8 cellular contexts compared by ENCODE assay signal in genomic region chr1:192550922-192551534, GRCh38. TPM values are rescaled to one million over a fixed set of nuclear protein-coding genes. Genes with fewer than 3 reads are reported as not detected.
DNase-seq lines count a peak whose midpoint lies in the region; ATAC-seq and TF ChIP-seq lines count a peak whose summit lies in the region.

No MANE protein-coding gene starts in this region.

- peaks cover 60% of the 10 kb centered on the region for H3K4me1 Mint-ChIP-seq in activated T-helper 2 cell treated with anti-CD3 and anti-CD28 coated beads, Interferon-gamma antibody, Interleukin-2, Interleukin-4, amounts not matched to agents 10 μg/mL and 5 μg/mL and 100 μg/mL, durations not matched to agents 14 hours and 24 hours and 36 hours (ENCODE audit: low read depth)
- H3K4me1 Mint-ChIP-seq in osteocyte (ENCODE audit: unreplicated experiment) = peaks cover 9% of the 10 kb centered on the region

- intact Hi-C loops in activated T-helper 2 cell treated with anti-CD3 and anti-CD28 coated beads, Interferon-gamma antibody, Interleukin-2, Interleukin-4, amounts not matched to agents 10 μg/mL and 5 μg/mL and 100 μg/mL, durations not matched to agents 14 hours and 24 hours and 36 hours (cut with micrococcal nuclease) = loop anchor here (1.0 kb wide), 4 partner anchors 8 to 34 kb away; partner anchors contain the start of gene RGS1

- no peak for TF ChIP-seq CTCF in osteocyte (IDR thresholded peaks at IDR 0.05)

- DNase-seq in Daoy (ENCODE audit: low read depth) (peak; percentile 64), osteocyte (ENCODE audit: extremely low spot score, unreplicated experiment) (no peak), NCI-H2107 treated with DMSO at 0.1 percent for 48 hours (lab: John Stamatoyannopoulos, UW; ENCODE audit: unreplicated experiment) (no peak), NCI-H1092 (lab: John Stamatoyannopoulos, UW) (no peak)
- DNase-seq in activated T-helper 2 cell treated with anti-CD3 and anti-CD28 coated beads, Interferon-gamma antibody, Interleukin-2, Interleukin-4, amounts not matched to agents 10 μg/mL and 5 μg/mL and 100 μg/mL, durations not matched to agents 14 hours and 24 hours and 36 hours (ENCODE audit: low spot score) = no peak
- no peak for DNase-seq in effector CD8-positive, alpha-beta T cell (lab: John Stamatoyannopoulos, UW)

- H3K36me3 Mint-ChIP-seq in activated T-helper 2 cell treated with anti-CD3 and anti-CD28 coated beads, Interferon-gamma antibody, Interleukin-2, Interleukin-4, amounts not matched to agents 10 μg/mL and 5 μg/mL and 100 μg/mL, durations not matched to agents 14 hours and 24 hours and 36 hours (ENCODE audit: low read depth) = peaks cover 11% of the 10 kb centered on the region
- no peaks in the 10 kb centered on the region for H3K36me3 Mint-ChIP-seq in osteocyte (ENCODE audit: unreplicated experiment)

- ATAC-seq in GM21367 (IDR thresholded peaks at IDR 0.05; ENCODE audit: unreplicated experiment) = peak; percentile 57
- ATAC-seq in HG03565 (IDR thresholded peaks at IDR 0.05; ENCODE audit: unreplicated experiment) = peak; percentile 46

- H3K27me3 Mint-ChIP-seq in activated T-helper 2 cell treated with anti-CD3 and anti-CD28 coated beads, Interferon-gamma antibody, Interleukin-2, Interleukin-4, amounts not matched to agents 10 μg/mL and 5 μg/mL and 100 μg/mL, durations not matched to agents 14 hours and 24 hours and 36 hours (ENCODE audit: low read depth) = no peaks in the 10 kb centered on the region
- H3K27me3 Mint-ChIP-seq in osteocyte (ENCODE audit: unreplicated experiment) = no peaks in the 10 kb centered on the region

- H3K27ac Mint-ChIP-seq in activated T-helper 2 cell treated with anti-CD3 and anti-CD28 coated beads, Interferon-gamma antibody, Interleukin-2, Interleukin-4, amounts not matched to agents 10 μg/mL and 5 μg/mL and 100 μg/mL, durations not matched to agents 14 hours and 24 hours and 36 hours = peak overlapping the region; percentile 64
- H3K27ac Mint-ChIP-seq in osteocyte (ENCODE audit: unreplicated experiment) = peak overlapping the region; percentile 69

- no peaks in the 10 kb centered on the region for H3K9me3 Mint-ChIP-seq in activated T-helper 2 cell treated with anti-CD3 and anti-CD28 coated beads, Interferon-gamma antibody, Interleukin-2, Interleukin-4, amounts not matched to agents 10 μg/mL and 5 μg/mL and 100 μg/mL, durations not matched to agents 14 hours and 24 hours and 36 hours
- peaks cover 3% of the 10 kb centered on the region for H3K9me3 Mint-ChIP-seq in osteocyte (ENCODE audit: unreplicated experiment)

- H3K4me3 Mint-ChIP-seq in activated T-helper 2 cell treated with anti-CD3 and anti-CD28 coated beads, Interferon-gamma antibody, Interleukin-2, Interleukin-4, amounts not matched to agents 10 μg/mL and 5 μg/mL and 100 μg/mL, durations not matched to agents 14 hours and 24 hours and 36 hours (ENCODE audit: low read depth) = no peak overlapping the region
- H3K4me3 Mint-ChIP-seq in osteocyte (ENCODE audit: unreplicated experiment) = no peak overlapping the region

RNA-seq across cellular contexts. Expression of gene RGS1, which starts 24.5 kb away (rescaled TPM):
- total RNA-seq in Daoy (2014; rRNA removed; shearing (Covaris generic)) = not detected in 2 replicates
- total RNA-seq in activated T-helper 2 cell treated with anti-CD3 and anti-CD28 coated beads, Interferon-gamma antibody, Interleukin-2, Interleukin-4, amounts not matched to agents 10 μg/mL and 5 μg/mL and 100 μg/mL, durations not matched to agents 14 hours and 24 hours and 36 hours = 4.2 and 4.3 TPM in 2 replicates
- not detected in 2 replicates for total RNA-seq in osteocyte
